ENCODE assay signal across 8 cellular contexts in genomic region chr12:111600296-111600562, GRCh38. TPM values are rescaled to one million over a fixed set of nuclear protein-coding genes. Genes with fewer than 3 reads are reported as not detected.
A peak's percentile ranks its signal among the peaks of the same experiment; 100 is the strongest.
DNase-seq lines count a peak whose midpoint lies in the region; ATAC-seq and TF ChIP-seq lines count a peak whose summit lies in the region.

No MANE protein-coding gene starts in this region.

- 10 to 14% methylated on average over 2 of the region's 2 CpGs for WGBS in heart right ventricle, 2 donors
- WGBS in lung, 2 donors = 23 to 27% methylated on average over 2 of the region's 2 CpGs

- H3K9me3 ChIP-seq in heart right ventricle (no peaks in the 10 kb centered on the region), lung (ENCODE audit: control insufficient read depth in 2 of 2, insufficient read depth in 1 of 2, low read length in 1 of 2) (no peaks in the 10 kb centered on the region), uterus (no peaks in the 10 kb centered on the region)

- H3K27me3 ChIP-seq in heart right ventricle = no peaks in the 10 kb centered on the region
- no peaks in the 10 kb centered on the region for H3K27me3 ChIP-seq in lung (ENCODE audit: control insufficient read depth, insufficient read depth)
- no peaks in the 10 kb centered on the region for H3K27me3 ChIP-seq in uterus

- DNase-seq in heart right ventricle (no peak), Right ventricle myocardium superior (no peak), lung (ENCODE audit: low spot score) (no peak), uterus (no peak), GF-D8 (lab: John Stamatoyannopoulos, UW) (no peak), superior temporal gyrus (ENCODE audit: extremely low spot score) (no peak)

- no peak for TF ChIP-seq POLR2A in uterus (IDR thresholded peaks at IDR 0.05)

- H3K4me3 Mint-ChIP-seq in brain = peak overlapping the region; percentile 81 to 97 (median 88)

- H3K4me1 Mint-ChIP-seq in brain = peaks cover 24% of the 10 kb centered on the region

- peaks cover 4 to 31% (median 26%) of the 10 kb centered on the region in 9 donors for H3K4me1 ChIP-seq in heart right ventricle
- H3K4me1 ChIP-seq in lung (ENCODE audit: control insufficient read depth in 2 of 2, insufficient read depth in 2 of 2, low read length in 2 of 2) = peaks cover under 1 to 6% of the 10 kb centered on the region in 2 donors
- H3K4me1 ChIP-seq in uterus = no peaks in the 10 kb centered on the region

- peak overlapping the region in 9 of 10 donors; percentile 93 to 100 (median 99) for H3K27ac ChIP-seq in heart right ventricle
- peak overlapping the region; percentile 98 to 100 for H3K27ac ChIP-seq in lung (ENCODE audit: low read depth in 1 of 2, low read length in 1 of 2)
- H3K27ac ChIP-seq in uterus = peak overlapping the region; percentile 97 to 98

- peaks cover 0 to 2% (median 0%) of the 10 kb centered on the region in 5 experiments for H3K9me3 Mint-ChIP-seq in brain

- intact Hi-C loops in heart right ventricle (cut with DNase I) = loop anchor here in 1 of 10 donors (5.0 kb wide), 1 partner anchor 37 kb away; no protein-coding TSS in a partner anchor
- intact Hi-C loops in Right ventricle myocardium superior (cut with DNase I) = no loop called here
- intact Hi-C loops in uterus (cut with DNase I; ENCODE audit: low total_unique reads) = no loop called here

- TF ChIP-seq CTCF in heart right ventricle (IDR thresholded peaks at IDR 0.05) = no peak
- no peak for TF ChIP-seq CTCF in brain (conservative IDR thresholded peaks at IDR 0.05)
- TF ChIP-seq CTCF in lung (IDR thresholded peaks at IDR 0.05; ENCODE audit: control extremely low read depth, extremely low read depth) = no peak
- no peak for TF ChIP-seq CTCF in uterus (IDR thresholded peaks at IDR 0.05)

- no peaks in the 10 kb centered on the region for H3K36me3 Mint-ChIP-seq in brain

- ATAC-seq in heart right ventricle (no peak), Right ventricle myocardium superior (ENCODE audit: poor library complexity) (no peak), lung (ENCODE audit: insufficient read depth, low FRiP score) (no peak), HG02885 (IDR thresholded peaks at IDR 0.05; ENCODE audit: poor library complexity, unreplicated experiment) (no peak)

- H3K4me3 ChIP-seq in heart right ventricle (peak overlapping the region in 9 of 10 donors; percentile 78 to 97 (median 92)), lung (no peak overlapping the region), uterus (no peak overlapping the region)

- H3K36me3 ChIP-seq in heart right ventricle = no peaks in the 10 kb centered on the region
- H3K36me3 ChIP-seq in lung (ENCODE audit: control insufficient read depth in 2 of 2, insufficient read depth in 2 of 2, low read length in 2 of 2) = no peaks in the 10 kb centered on the region
- H3K36me3 ChIP-seq in uterus = no peaks in the 10 kb centered on the region

- peaks cover 14% of the 10 kb centered on the region for H3K27me3 Mint-ChIP-seq in brain

- H3K27ac Mint-ChIP-seq in brain = peak overlapping the region; percentile 86 to 97 (median 92)

RNA-seq across cellular contexts. Expression of gene ATXN2, which starts 1.1 kb away (rescaled TPM):
- total RNA-seq in heart right ventricle = 10 to 100 TPM; 47.9 to 69.9 (median 55.2) TPM
- polyA plus RNA-seq in heart right ventricle = 10 to 100 TPM; 18.8 to 49.4 TPM
- 51.8 TPM for total RNA-seq in Right ventricle myocardium superior
- 38.0 TPM for polyA plus RNA-seq in brain (ENCODE audit: insufficient read depth, low read depth, low replicate concordance)
- 100 to 1,000 TPM in 1 of 2 donors, 10 to 100 TPM in 1; 57.4 to 100 TPM for total RNA-seq in lung
- 10 to 100 TPM; 18.0 to 29.6 TPM for polyA plus RNA-seq in lung
- total RNA-seq in uterus = 100 to 1,000 TPM in 1 of 4 donors, 10 to 100 TPM in 3; 37.1 to 112 (median 66.0) TPM

Comparison
In these comparisons a context has a peak if more than half of its experiments do, and no peak if none do; other contexts are left out.
1. H3K4me3 ChIP-seq: peak in heart right ventricle (9 of 10); none in lung (single experiment) and uterus (0 of 2).
2. Peak in every context shown above with its lines, with median percentiles within 50 percentile points of each other: H3K27ac ChIP-seq.